Comparison of ENCODE assay signal across 14 cellular contexts in the genomic region with DNA sequence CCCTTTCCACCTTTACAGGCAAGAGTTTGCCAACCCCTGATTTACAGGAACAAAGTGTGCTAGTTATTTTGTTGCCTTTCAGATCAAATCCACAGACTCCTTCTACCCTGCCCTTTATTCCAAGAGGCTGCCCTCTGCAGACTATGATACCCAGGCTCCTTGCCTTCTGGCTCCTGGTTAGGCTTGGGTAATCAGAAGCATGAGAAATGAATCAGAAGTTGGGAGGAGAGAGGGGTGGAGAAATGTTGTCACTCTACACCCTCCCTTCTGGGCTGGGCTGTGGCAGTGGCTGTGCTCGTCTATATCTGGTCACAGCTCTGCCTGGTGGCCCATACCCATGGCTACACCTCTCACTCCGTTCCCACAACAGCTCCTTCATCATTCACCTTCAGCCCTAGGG.
A peak's percentile ranks its signal among the peaks of the same experiment; 100 is the strongest.
DNase-seq lines count a peak whose midpoint lies in the region; ATAC-seq, FAIRE-seq and TF ChIP-seq lines count a peak whose summit lies in the region.
"Had no signal": no experiment of that assay in that cellular context is flagged by ENCODE, and none has a peak within 500 bp of the region (broad histone marks: within the 10 kb centered on the region; RNA-seq: fewer than 3 reads in every experiment).

No MANE protein-coding gene starts in this region.

- H3K27me3 ChIP-seq in heart right ventricle (no peaks in the 10 kb centered on the region), small intestine (ENCODE audit: control insufficient read depth in 2 of 2, insufficient read depth in 2 of 2, low read length in 2 of 2) (no peaks in the 10 kb centered on the region), body of pancreas (no peaks in the 10 kb centered on the region)
- H3K27me3 ChIP-seq: right lobe of liver had no signal

- no peaks in the 10 kb centered on the region for H3K36me3 ChIP-seq in heart right ventricle
- H3K36me3 ChIP-seq in small intestine (ENCODE audit: control insufficient read depth in 2 of 2, insufficient read depth in 2 of 2, low read length in 2 of 2) = no peaks in the 10 kb centered on the region
- no peaks in the 10 kb centered on the region for H3K36me3 ChIP-seq in body of pancreas (replicated peaks in 1 of 2; ENCODE audit: insufficient read depth in 1 of 2, low read depth in 2 of 2)
- H3K36me3 ChIP-seq: right lobe of liver had no signal

- TF ChIP-seq CTCF in WTC11 (IDR thresholded peaks at IDR 0.05) (no peak), heart right ventricle (IDR thresholded peaks at IDR 0.05) (no peak), body of pancreas (IDR thresholded peaks at IDR 0.05) (no peak)

- no peak overlapping the region for H3K4me3 ChIP-seq in heart right ventricle
- no peak overlapping the region for H3K4me3 ChIP-seq in small intestine (ENCODE audit: low read depth in 1 of 2, low read length in 2 of 2)
- no peak overlapping the region for H3K4me3 ChIP-seq in body of pancreas
- H3K4me3 ChIP-seq: right lobe of liver had no signal

- peaks cover 5% of the 10 kb centered on the region; the same call in 1 of the 2 replicates for H3K36me3 Mint-ChIP-seq in WTC11

- WGBS in heart right ventricle, 2 donors = 55 to 72% methylated on average over 2 of the region's 2 CpGs
- WGBS in small intestine, 3 donors = 59 to 80% (median 69%) methylated on average over 2 of the region's 2 CpGs
- WGBS in body of pancreas, 2 donors = 58 to 64% methylated on average over 2 of the region's 2 CpGs

- H3K4me1 Mint-ChIP-seq in WTC11 = peaks cover 15% of the 10 kb centered on the region

- H3K27ac ChIP-seq in heart right ventricle (no peak overlapping the region), small intestine (ENCODE audit: low read depth in 1 of 2, low read length in 1 of 2) (no peak overlapping the region), body of pancreas (no peak overlapping the region)
- H3K27ac ChIP-seq: right lobe of liver had no signal

- no peaks in the 10 kb centered on the region for H3K4me1 ChIP-seq in heart right ventricle
- H3K4me1 ChIP-seq in small intestine (ENCODE audit: control insufficient read depth in 2 of 2, insufficient read depth in 1 of 2, low read depth in 1 of 2, low read length in 1 of 2) = no peaks in the 10 kb centered on the region
- no peaks in the 10 kb centered on the region for H3K4me1 ChIP-seq in body of pancreas
- H3K4me1 ChIP-seq: right lobe of liver had no signal

- H3K27ac Mint-ChIP-seq in WTC11 = no peak overlapping the region
- H3K27ac Mint-ChIP-seq: activated CD8-positive, alpha-beta T cell treated with anti-CD3 and anti-CD28 coated beads for 36 hours had no signal

- peaks cover 22% of the 10 kb centered on the region for H3K9me3 Mint-ChIP-seq in WTC11
- H3K9me3 Mint-ChIP-seq: activated CD8-positive, alpha-beta T cell treated with anti-CD3 and anti-CD28 coated beads for 36 hours had no signal

- DNase-seq in H54 (ENCODE audit: insufficient read length, low spot score) (peak; percentile 10), WTC11 (ENCODE audit: low spot score) (no peak), heart right ventricle (no peak), small intestine (peak; percentile 14), body of pancreas (no peak)
- DNase-seq in NK-92 treated with Interleukin-12 subunit alpha and Interleukin-12 subunit beta, amount 100 ng/mL, for 24 hours (lab: John Stamatoyannopoulos, UW) = no peak
- DNase-seq: activated CD8-positive, alpha-beta T cell treated with anti-CD3 and anti-CD28 coated beads for 36 hours; amygdala; mesenchymal stem cell; NCI-H1048; NCI-H524 treated with DMSO at 0.1 percent for 48 hours; right lobe of liver had no signal

- POLR2A ChIA-PET in WTC11 (lab: Charles Lee) = no interaction called here

- FAIRE-seq in H54 (lab: Jason Lieb, UNC) = peak; percentile 78
- no peak for FAIRE-seq in small intestine (lab: Jason Lieb, UNC)

- H3K9me3 ChIP-seq in heart right ventricle (no peaks in the 10 kb centered on the region), small intestine (ENCODE audit: control insufficient read depth, low read depth) (no peaks in the 10 kb centered on the region), body of pancreas (no peaks in the 10 kb centered on the region)
- H3K9me3 ChIP-seq: right lobe of liver had no signal

- TF ChIP-seq POLR2A in H54 (IDR thresholded peaks at IDR 0.05; ENCODE audit: low read depth, low read length) = no peak
- no peak for TF ChIP-seq POLR2A in body of pancreas (IDR thresholded peaks at IDR 0.05)

- H3K27me3 Mint-ChIP-seq in WTC11 (ENCODE audit: low read depth) = peaks cover 3% of the 10 kb centered on the region; the same call in 1 of the 2 replicates

- ATAC-seq in WTC11 (peak; percentile 36; the same call in 1 of the 2 replicates), heart right ventricle (peak in 5 of 8 donors; percentile 38 to 95 (median 81)), body of pancreas (no peak), GM19452 (IDR thresholded peaks at IDR 0.05; ENCODE audit: unreplicated experiment) (no peak), GM21717 (IDR thresholded peaks at IDR 0.05; ENCODE audit: unreplicated experiment) (no peak)
- ATAC-seq: activated CD8-positive, alpha-beta T cell treated with anti-CD3 and anti-CD28 coated beads for 36 hours had no signal

- intact Hi-C loops in heart right ventricle (cut with DNase I) = no loop called here
- intact Hi-C loops in body of pancreas (cut with DNase I) = no loop called here

- CTCF ChIA-PET in WTC11 (lab: Charles Lee) = no interaction called here

- no peak overlapping the region for H3K4me3 Mint-ChIP-seq in WTC11
- H3K4me3 Mint-ChIP-seq: activated CD8-positive, alpha-beta T cell treated with anti-CD3 and anti-CD28 coated beads for 36 hours had no signal

TF ChIP-seq in WTC11, 78 proteins besides CTCF, POLR2A, EP300 and RAD21 (continues in another document):
- TF ChIP-seq, protein P1, sequence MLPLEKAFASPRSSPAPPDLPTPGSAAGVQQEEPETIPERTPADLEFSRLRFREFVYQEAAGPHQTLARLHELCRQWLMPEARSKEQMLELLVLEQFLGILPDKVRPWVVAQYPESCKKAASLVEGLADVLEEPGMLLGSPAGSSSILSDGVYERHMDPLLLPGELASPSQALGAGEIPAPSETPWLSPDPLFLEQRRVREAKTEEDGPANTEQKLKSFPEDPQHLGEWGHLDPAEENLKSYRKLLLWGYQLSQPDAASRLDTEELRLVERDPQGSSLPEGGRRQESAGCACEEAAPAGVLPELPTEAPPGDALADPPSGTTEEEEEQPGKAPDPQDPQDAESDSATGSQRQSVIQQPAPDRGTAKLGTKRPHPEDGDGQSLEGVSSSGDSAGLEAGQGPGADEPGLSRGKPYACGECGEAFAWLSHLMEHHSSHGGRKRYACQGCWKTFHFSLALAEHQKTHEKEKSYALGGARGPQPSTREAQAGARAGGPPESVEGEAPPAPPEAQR (CRISPR knock-in tag; IDR thresholded peaks at IDR 0.05) = no peak
- TF ChIP-seq RELA (CRISPR knock-in tag; IDR thresholded peaks at IDR 0.05; ENCODE audit: borderline replicate concordance) (no peak), ZNF317 (CRISPR knock-in tag; IDR thresholded peaks at IDR 0.05; ENCODE audit: borderline replicate concordance, low read depth) (no peak), ATF1 (CRISPR knock-in tag; IDR thresholded peaks at IDR 0.05) (no peak), SOX15 (CRISPR knock-in tag; IDR thresholded peaks at IDR 0.05) (no peak), NFE2L1 (CRISPR knock-in tag; IDR thresholded peaks at IDR 0.05) (no peak), OVOL2 (CRISPR knock-in tag; IDR thresholded peaks at IDR 0.05; ENCODE audit: borderline replicate concordance) (no peak), FOXJ3 (CRISPR knock-in tag; IDR thresholded peaks at IDR 0.05; ENCODE audit: borderline replicate concordance) (no peak), ETV6 (CRISPR knock-in tag; IDR thresholded peaks at IDR 0.05) (no peak), JAZF1 (CRISPR knock-in tag; IDR thresholded peaks at IDR 0.05) (no peak), ZNF671 (CRISPR knock-in tag; IDR thresholded peaks at IDR 0.05) (no peak), ZBTB21 (CRISPR knock-in tag; IDR thresholded peaks at IDR 0.05; ENCODE audit: borderline replicate concordance) (no peak)
- TF ChIP-seq, protein P2, sequence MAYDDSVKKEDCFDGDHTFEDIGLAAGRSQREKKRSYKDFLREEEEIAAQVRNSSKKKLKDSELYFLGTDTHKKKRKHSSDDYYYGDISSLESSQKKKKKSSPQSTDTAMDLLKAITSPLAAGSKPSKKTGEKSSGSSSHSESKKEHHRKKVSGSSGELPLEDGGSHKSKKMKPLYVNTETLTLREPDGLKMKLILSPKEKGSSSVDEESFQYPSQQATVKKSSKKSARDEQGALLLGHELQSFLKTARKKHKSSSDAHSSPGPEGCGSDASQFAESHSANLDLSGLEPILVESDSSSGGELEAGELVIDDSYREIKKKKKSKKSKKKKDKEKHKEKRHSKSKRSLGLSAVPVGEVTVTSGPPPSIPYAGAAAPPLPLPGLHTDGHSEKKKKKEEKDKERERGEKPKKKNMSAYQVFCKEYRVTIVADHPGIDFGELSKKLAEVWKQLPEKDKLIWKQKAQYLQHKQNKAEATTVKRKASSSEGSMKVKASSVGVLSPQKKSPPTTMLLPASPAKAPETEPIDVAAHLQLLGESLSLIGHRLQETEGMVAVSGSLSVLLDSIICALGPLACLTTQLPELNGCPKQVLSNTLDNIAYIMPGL (CRISPR knock-in tag; IDR thresholded peaks at IDR 0.05) = no peak
- TF ChIP-seq, protein P3, sequence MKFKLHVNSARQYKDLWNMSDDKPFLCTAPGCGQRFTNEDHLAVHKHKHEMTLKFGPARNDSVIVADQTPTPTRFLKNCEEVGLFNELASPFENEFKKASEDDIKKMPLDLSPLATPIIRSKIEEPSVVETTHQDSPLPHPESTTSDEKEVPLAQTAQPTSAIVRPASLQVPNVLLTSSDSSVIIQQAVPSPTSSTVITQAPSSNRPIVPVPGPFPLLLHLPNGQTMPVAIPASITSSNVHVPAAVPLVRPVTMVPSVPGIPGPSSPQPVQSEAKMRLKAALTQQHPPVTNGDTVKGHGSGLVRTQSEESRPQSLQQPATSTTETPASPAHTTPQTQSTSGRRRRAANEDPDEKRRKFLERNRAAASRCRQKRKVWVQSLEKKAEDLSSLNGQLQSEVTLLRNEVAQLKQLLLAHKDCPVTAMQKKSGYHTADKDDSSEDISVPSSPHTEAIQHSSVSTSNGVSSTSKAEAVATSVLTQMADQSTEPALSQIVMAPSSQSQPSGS (CRISPR knock-in tag; IDR thresholded peaks at IDR 0.05; ENCODE audit: borderline replicate concordance, low read depth) = no peak

Comparison
In these comparisons a context has a peak if more than half of its experiments do, and no peak if none do; other contexts are left out.
1. DNase-seq: peak in H54 (single experiment) and small intestine (single experiment); none in WTC11 (single experiment), heart right ventricle (0 of 2), body of pancreas (0 of 4) and NK-92 treated with Interleukin-12 subunit alpha and Interleukin-12 subunit beta, amount 100 ng/mL, for 24 hours (single experiment).
2. ATAC-seq: peak in WTC11 (single experiment) and heart right ventricle (5 of 8); none in body of pancreas (single experiment), GM19452 (single experiment) and GM21717 (single experiment).